28 cellular contexts compared by ENCODE assay signal in the genomic region with DNA sequence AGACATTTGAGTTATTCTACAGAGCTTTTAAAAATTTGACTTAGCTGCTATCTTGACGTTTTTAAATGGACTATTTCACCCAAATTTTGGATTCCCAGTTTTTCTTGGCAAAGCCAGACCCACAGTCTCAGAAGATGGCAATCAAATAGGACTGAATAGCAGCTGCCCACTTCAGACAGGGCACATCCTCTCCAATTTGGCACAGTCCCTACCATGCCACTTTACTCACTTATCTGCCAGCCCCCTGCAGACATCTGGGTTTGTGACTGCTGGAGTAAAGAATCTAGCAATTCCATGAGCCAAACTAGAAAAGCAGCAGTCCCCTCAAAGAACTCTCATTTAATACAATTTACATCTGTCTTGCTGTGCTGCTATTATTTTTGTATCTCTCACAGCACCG.
"Had no signal": no experiment of that assay in that cellular context is flagged by ENCODE, and none has a peak within 500 bp of the region (broad histone marks: within the 10 kb centered on the region; RNA-seq: fewer than 3 reads in every experiment).

No MANE protein-coding gene starts in this region.

- H3K27me3 ChIP-seq: brain microvascular endothelial cell, dorsolateral prefrontal cortex, esophagus muscularis mucosa, foreskin keratinocyte, gastrocnemius medialis, heart left ventricle had no signal

- H3K36me3 ChIP-seq: brain microvascular endothelial cell, esophagus muscularis mucosa, gastrocnemius medialis, heart left ventricle, WERI-Rb-1 had no signal

- DNase-seq: activated B cell treated with CpG ODN at 0.5 μM for 24 hours; activated CD4-positive, alpha-beta T cell treated with anti-CD3 and anti-CD28 coated beads for 48 hours; activated CD4-positive, alpha-beta T cell treated with anti-CD3 and anti-CD28 coated beads, Interleukin-2, amount 50 U/mL, for 1 hour; activated CD4-positive, alpha-beta T cell treated with anti-CD3 and anti-CD28 coated beads, Interleukin-2, amount 50 U/mL, for 48 hours; activated CD8-positive, alpha-beta memory T cell treated with anti-CD3 and anti-CD28 coated beads for 24 hours; activated CD8-positive, alpha-beta T cell treated with anti-CD3 and anti-CD28 coated beads for 36 hours; activated effector memory CD4-positive, alpha-beta T cell treated with Interleukin-2 at 50 U/mL for 16 hours; activated gamma-delta T cell treated with Interleukin-2 at 50 U/mL for 16 hours; activated naive CD4-positive, alpha-beta T cell treated with anti-CD3 and anti-CD28 coated beads, Interleukin-2, amount 50 U/mL, for 16 hours; activated naive CD4-positive, alpha-beta T cell treated with Interleukin-2 at 50 U/mL for 16 hours; activated T-cell treated with anti-CD3 and anti-CD28 coated beads, Interleukin-2, amount 50 U/mL, for 4 hours; amniotic stem cell; anterior cingulate cortex; brain microvascular endothelial cell; dorsolateral prefrontal cortex; effector CD4-positive, alpha-beta T cell; effector memory CD8-positive, alpha-beta T cell; erythroblast; foreskin keratinocyte; gastrocnemius medialis; glutamatergic neuron; heart left ventricle; T1000 had no signal

- ATAC-seq: activated CD4-positive, CD25-positive, alpha-beta regulatory T cell treated with anti-CD3 and anti-CD28 coated beads, Interleukin-2, amount 50 U/mL, for 24 hours; activated CD8-positive, alpha-beta T cell treated with anti-CD3 and anti-CD28 coated beads for 36 hours; activated T-cell treated with anti-CD3 and anti-CD28 coated beads, Interleukin-2, amount 50 U/mL, for 4 hours; activated T-helper 17 cell treated with anti-CD3 and anti-CD28 coated beads, Interleukin-2, amount 50 U/mL, for 72 hours; effector memory CD8-positive, alpha-beta T cell; foreskin keratinocyte; gastrocnemius medialis; heart left ventricle had no signal

- H3K4me3 ChIP-seq: coronary artery, dorsolateral prefrontal cortex, esophagus muscularis mucosa, gastrocnemius medialis, heart left ventricle had no signal

- H3K4me1 ChIP-seq: esophagus muscularis mucosa, foreskin keratinocyte, heart left ventricle had no signal

- H3K9me3 ChIP-seq: esophagus muscularis mucosa, gastrocnemius medialis, heart left ventricle had no signal

- H3K27ac ChIP-seq: brain microvascular endothelial cell, coronary artery, dorsolateral prefrontal cortex, esophagus muscularis mucosa, foreskin keratinocyte, gastrocnemius medialis, heart left ventricle, WERI-Rb-1 had no signal
